ENCODE assay signal across 8 cellular contexts in genomic region chr17:31391496-31391949, GRCh38. TPM values are rescaled to one million over a fixed set of nuclear protein-coding genes. Genes with fewer than 3 reads are reported as not detected.
A peak's percentile ranks its signal among the peaks of the same experiment; 100 is the strongest.
DNase-seq lines count a peak whose midpoint lies in the region; ATAC-seq and TF ChIP-seq lines count a peak whose summit lies in the region.

RAB11FIP4 (plus strand) TSS chr17:31391675; CDS start chr17:31391853, 178 bp downstream.

- no peaks in the 10 kb centered on the region for H3K4me1 ChIP-seq in cardiac muscle cell (ENCODE audit: low read depth)
- H3K4me1 ChIP-seq in prostate gland (replicated peaks): no peaks in the 10 kb centered on the region

- H3K27ac ChIP-seq in cardiac muscle cell (no peak within 1 kb of the TSS), prostate gland (no peak within 1 kb of the TSS)

- H3K9me3 ChIP-seq in cardiac muscle cell (ENCODE audit: low read depth) (no peaks in the 10 kb centered on the region), prostate gland (no peaks in the 10 kb centered on the region)

- intact Hi-C loops in prostate gland (cut with DNase I): no loop called here

- TF ChIP-seq CTCF in cardiac muscle cell (IDR thresholded peaks at IDR 0.05; ENCODE audit: low read depth, low read length) (no peak), prostate gland (IDR thresholded peaks at IDR 0.05) (no peak)

- no peak for TF ChIP-seq POLR2A in prostate gland (IDR thresholded peaks at IDR 0.05)

- H3K9me3 Mint-ChIP-seq in activated CD8-positive, alpha-beta memory T cell treated with anti-CD3 and anti-CD28 coated beads, Interleukin-2, amount 10 ng/mL, durations not matched to agents 7 days and 5 days (ENCODE audit: low read depth): no peaks in the 10 kb centered on the region

- peak; percentile 45 for ATAC-seq in activated CD8-positive, alpha-beta memory T cell treated with anti-CD3 and anti-CD28 coated beads, Interleukin-2, amount 10 ng/mL, durations not matched to agents 7 days and 5 days
- ATAC-seq in GM21381 (IDR thresholded peaks at IDR 0.05; ENCODE audit: unreplicated experiment) (no peak), HG02571 (IDR thresholded peaks at IDR 0.05; ENCODE audit: unreplicated experiment) (no peak), GM21786 (IDR thresholded peaks at IDR 0.05; ENCODE audit: unreplicated experiment) (no peak)

- peaks cover 56% of the 10 kb centered on the region for H3K27me3 Mint-ChIP-seq in activated CD8-positive, alpha-beta memory T cell treated with anti-CD3 and anti-CD28 coated beads, Interleukin-2, amount 10 ng/mL, durations not matched to agents 7 days and 5 days

- no peak within 1 kb of the TSS for H3K27ac Mint-ChIP-seq in activated CD8-positive, alpha-beta memory T cell treated with anti-CD3 and anti-CD28 coated beads, Interleukin-2, amount 10 ng/mL, durations not matched to agents 7 days and 5 days

- H3K4me1 Mint-ChIP-seq in activated CD8-positive, alpha-beta memory T cell treated with anti-CD3 and anti-CD28 coated beads, Interleukin-2, amount 10 ng/mL, durations not matched to agents 7 days and 5 days: peaks cover 7% of the 10 kb centered on the region

- H3K36me3 ChIP-seq in cardiac muscle cell: no peaks in the 10 kb centered on the region
- H3K36me3 ChIP-seq in prostate gland: no peaks in the 10 kb centered on the region

- CTCF ChIA-PET in activated CD8-positive, alpha-beta memory T cell treated with anti-CD3 and anti-CD28 coated beads, Interleukin-2, amount 10 ng/mL, durations not matched to agents 7 days and 5 days (lab: Charles Lee): interaction anchor here (1.1 kb wide), 1 partner anchor 114 kb away, joined by 3 read pairs; no protein-coding TSS in a partner anchor

- H3K27me3 ChIP-seq in cardiac muscle cell: peaks cover 45% of the 10 kb centered on the region
- peaks cover 4% of the 10 kb centered on the region for H3K27me3 ChIP-seq in prostate gland (replicated peaks; ENCODE audit: insufficient read depth)

- H3K4me3 Mint-ChIP-seq in activated CD8-positive, alpha-beta memory T cell treated with anti-CD3 and anti-CD28 coated beads, Interleukin-2, amount 10 ng/mL, durations not matched to agents 7 days and 5 days: peak within 1 kb of the TSS; percentile 45

- peak within 1 kb of the TSS; percentile 31 for H3K4me3 ChIP-seq in cardiac muscle cell
- H3K4me3 ChIP-seq in prostate gland: peak within 1 kb of the TSS; percentile 32 to 42

- 1% methylated on average over 42 of the region's 69 CpGs for WGBS in prostate gland

- peak; percentile 33 for DNase-seq in activated T-cell treated with anti-CD3 and anti-CD28 coated beads, Interleukin-2, amount 50 U/mL, for 1 hour
- DNase-seq in activated T-cell treated with anti-CD3 and anti-CD28 coated beads for 4 hours (no peak), cardiac muscle cell (ENCODE audit: low read depth in 1 of 2, low spot score in 1 of 2) (peak; percentile 52 to 62), prostate gland (ENCODE audit: low spot score) (no peak)
- DNase-seq in activated CD8-positive, alpha-beta memory T cell treated with anti-CD3 and anti-CD28 coated beads, Interleukin-2, amount 10 ng/mL, durations not matched to agents 7 days and 5 days: no peak

- no peaks in the 10 kb centered on the region for H3K36me3 Mint-ChIP-seq in activated CD8-positive, alpha-beta memory T cell treated with anti-CD3 and anti-CD28 coated beads, Interleukin-2, amount 10 ng/mL, durations not matched to agents 7 days and 5 days

RNA-seq across cellular contexts. Expression of gene RAB11FIP4, which starts in this region (rescaled TPM):
- 10 to 100 TPM; 23.9 to 35.5 TPM for total RNA-seq in activated CD8-positive, alpha-beta memory T cell treated with anti-CD3 and anti-CD28 coated beads, Interleukin-2, amount 10 ng/mL, durations not matched to agents 7 days and 5 days
- total RNA-seq in cardiac muscle cell (23.1 and 23.4 TPM in 2 replicates), prostate gland (10 to 100 TPM; 22.5 to 30.8 TPM)
- 8.2 and 8.8 TPM in 2 replicates for polyA plus RNA-seq in cardiac muscle cell

Comparison
In these comparisons a context has a peak if more than half of its experiments do, and no peak if none do; other contexts are left out.
1. DNase-seq: peak in activated T-cell treated with anti-CD3 and anti-CD28 coated beads, Interleukin-2, amount 50 U/mL, for 1 hour (single experiment) and cardiac muscle cell (2 of 2); none in activated T-cell treated with anti-CD3 and anti-CD28 coated beads for 4 hours (single experiment), activated CD8-positive, alpha-beta memory T cell treated with anti-CD3 and anti-CD28 coated beads, Interleukin-2, amount 10 ng/mL, durations not matched to agents 7 days and 5 days (single experiment) and prostate gland (single experiment).